Comparison of ENCODE assay signal across 8 cellular contexts in genomic region chr22:28883657-28883916, GRCh38. TPM values are rescaled to one million over a fixed set of nuclear protein-coding genes. Genes with fewer than 3 reads are reported as not detected.
DNase-seq lines count a peak whose midpoint lies in the region; ATAC-seq and TF ChIP-seq lines count a peak whose summit lies in the region.

No MANE protein-coding gene starts in this region.

- no peak for TF ChIP-seq EP300 in sigmoid colon (IDR thresholded peaks at IDR 0.05)

- no peak for TF ChIP-seq CTCF in epithelial cell of proximal tubule (conservative IDR thresholded peaks at IDR 0.05; ENCODE audit: low read depth, low read length)
- TF ChIP-seq CTCF in sigmoid colon (IDR thresholded peaks at IDR 0.05): no peak

- H3K36me3 ChIP-seq in HUES6 (ENCODE audit: control insufficient read depth, insufficient read depth, low read length) (no peaks in the 10 kb centered on the region), sigmoid colon (no peaks in the 10 kb centered on the region)

- intact Hi-C loops in sigmoid colon (cut with DNase I): loop anchor here (1.0 to 5.0 kb wide), 3 partner anchors 70 to 149 kb away; partner anchors contain the start of genes CHEK2 and HSCB

- H3K27ac ChIP-seq in HUES6 (ENCODE audit: low read depth, low read length) (no peak overlapping the region), sigmoid colon (peak overlapping the region; percentile 77 to 87 (median 80))

- POLR2A ChIA-PET in HEK293T (lab: Yijun Ruan, JAX): interaction anchor here (0.9 to 2.0 kb wide), 11 partner anchors 10 to 189 kb away, joined by 3 to 14 read pairs (median 4); partner anchors contain the start of genes KREMEN1 and XBP1

- no peaks in the 10 kb centered on the region for H3K27me3 ChIP-seq in HUES6 (ENCODE audit: control insufficient read depth, insufficient read depth, low read length)
- no peaks in the 10 kb centered on the region for H3K27me3 ChIP-seq in sigmoid colon

- ATAC-seq in GM18498 (IDR thresholded peaks at IDR 0.05; ENCODE audit: unreplicated experiment): peak; percentile 36

- WGBS in sigmoid colon, 2 donors: 0% methylated on average over 48 of the region's 48 CpGs

- CTCF ChIA-PET in HEK293T (lab: Yijun Ruan, JAX): no interaction called here

- no peaks in the 10 kb centered on the region for H3K9me3 ChIP-seq in HUES6 (ENCODE audit: control insufficient read depth, insufficient read depth, low read depth, low read length)
- H3K9me3 ChIP-seq in sigmoid colon: no peaks in the 10 kb centered on the region

- peaks cover 37% of the 10 kb centered on the region for H3K4me1 ChIP-seq in HUES6 (ENCODE audit: control insufficient read depth, insufficient read depth, low read length)
- peaks cover 0 to 48% (median 37%) of the 10 kb centered on the region in 4 donors for H3K4me1 ChIP-seq in sigmoid colon

- H3K4me3 ChIP-seq in HUES6 (ENCODE audit: low read depth, low read length) (peak overlapping the region; percentile 84), epithelial cell of proximal tubule (ENCODE audit: low read depth, low read length) (peak overlapping the region; percentile 88), sigmoid colon (peak overlapping the region; percentile 49 to 71 (median 64))

- no peak for DNase-seq in epithelial cell of proximal tubule (ENCODE audit: low read depth)
- DNase-seq in sigmoid colon: no peak
- no peak for DNase-seq in HEK293T (ENCODE audit: extremely low spot score)
- no peak for DNase-seq in activated CD4-positive, CD25-positive, alpha-beta regulatory T cell (lab: John Stamatoyannopoulos, UW)
- DNase-seq in SW 1271 (lab: John Stamatoyannopoulos, UW): no peak
- no peak for DNase-seq in kidney glomerular epithelial cell (lab: John Stamatoyannopoulos, UW)

- H3K9ac ChIP-seq in HUES6 (ENCODE audit: low read length): peak overlapping the region; percentile 86

- TF ChIP-seq POLR2A in sigmoid colon (IDR thresholded peaks at IDR 0.05): no peak

TF ChIP-seq in HEK293T, 16 proteins besides CTCF, POLR2A, EP300 and RAD21:
- TF ChIP-seq FOXM1 (IDR thresholded peaks at IDR 0.05; ENCODE audit: borderline replicate concordance) (no peak), FOXK2 (IDR thresholded peaks at IDR 0.05) (no peak), SP1 (IDR thresholded peaks at IDR 0.05) (no peak), TARDBP (IDR thresholded peaks at IDR 0.05) (no peak), L3MBTL2 (conservative IDR thresholded peaks at IDR 0.05) (no peak), BHLHE40 (IDR thresholded peaks at IDR 0.05; ENCODE audit: borderline replicate concordance) (no peak), NFRKB (IDR thresholded peaks at IDR 0.05) (no peak), ELF4 (IDR thresholded peaks at IDR 0.05) (no peak), CTBP1 (IDR thresholded peaks at IDR 0.05; ENCODE audit: borderline replicate concordance) (no peak), FOXA1 (IDR thresholded peaks at IDR 0.05) (no peak), LEF1 (IDR thresholded peaks at IDR 0.05; ENCODE audit: borderline replicate concordance) (no peak)

RNA-seq across cellular contexts. Expression of gene ZNRF3, which starts 0.2 kb away (rescaled TPM):
- total RNA-seq in epithelial cell of proximal tubule: 12.2 and 15.6 TPM in 2 replicates
- 10 to 100 TPM in 2 of 4 donors, 1 to 10 TPM in 2; 8.9 to 13.6 (median 9.7) TPM for total RNA-seq in sigmoid colon
- 1 to 10 TPM in 1 of 3 donors, under 1 TPM in 2; 0.23 to 3.9 (median 0.60) TPM for polyA plus RNA-seq in sigmoid colon
